ENCODE assay signal across 8 cellular contexts in genomic region chr1:1324084-1324523, GRCh38. TPM values are rescaled to one million over a fixed set of nuclear protein-coding genes. Genes with fewer than 3 reads are reported as not detected.
DNase-seq lines count a peak whose midpoint lies in the region; ATAC-seq, FAIRE-seq and TF ChIP-seq lines count a peak whose summit lies in the region.

No MANE protein-coding gene starts in this region.

- H3K9me2 ChIP-seq in GM23338 (ENCODE audit: insufficient read depth), result no peaks in the 10 kb centered on the region

- H3K27me3 ChIP-seq in DND-41 (ENCODE audit: insufficient read depth, low read length, poor library complexity), result no peaks in the 10 kb centered on the region
- no peaks in the 10 kb centered on the region for H3K27me3 ChIP-seq in GM23338 (ENCODE audit: insufficient read depth)
- no peaks in the 10 kb centered on the region for H3K27me3 ChIP-seq in Peyer's patch
- no peaks in the 10 kb centered on the region for H3K27me3 ChIP-seq in small intestine (ENCODE audit: control insufficient read depth in 2 of 2, insufficient read depth in 2 of 2, low read length in 2 of 2)

- H3K9me3 Mint-ChIP-seq in GM23338, result no peaks in the 10 kb centered on the region; the same call in 2 of the 3 replicates

- ATAC-seq in DND-41 (ENCODE audit: insufficient read depth, low read depth) (peak; percentile 47), GM23338 (peak; percentile 15), HG03097 (IDR thresholded peaks at IDR 0.05; ENCODE audit: low FRiP score, unreplicated experiment) (no peak)

- H3K4me2 ChIP-seq in DND-41 (ENCODE audit: insufficient read depth, low read length) (peak overlapping the region; percentile 100), GM23338 (peak overlapping the region; percentile 83)

- peak overlapping the region; percentile 91 for H3K9ac ChIP-seq in DND-41 (ENCODE audit: low read depth, low read length)

- DNase-seq in DND-41 (no peak), GM23338 (ENCODE audit: low spot score) (no peak), Peyer's patch (no peak), foreskin fibroblast (no peak), small intestine (no peak), NCI-H1436 (lab: John Stamatoyannopoulos, UW) (no peak), NCI-H2196 treated with DMSO at 0.1 percent for 48 hours (lab: John Stamatoyannopoulos, UW; ENCODE audit: unreplicated experiment) (no peak)

- FAIRE-seq in small intestine (lab: Jason Lieb, UNC), result no peak

- no peak overlapping the region for H3K27ac Mint-ChIP-seq in GM23338

- peaks cover 11% of the 10 kb centered on the region for H3K4me1 Mint-ChIP-seq in GM23338

- 0 out of 2 replicates have a peak, but pooled peaks cover 3% of the 10 kb centered on the region for H3F3A ChIP-seq in GM23338 (replicated peaks; ENCODE audit: low read depth)

- H3K4me1 ChIP-seq in DND-41 (ENCODE audit: insufficient read depth, low read length) (peaks cover 51% of the 10 kb centered on the region), GM23338 (ENCODE audit: insufficient read depth) (no peaks in the 10 kb centered on the region), Peyer's patch (peaks cover 0 to 43% (median 28%) of the 10 kb centered on the region in 4 donors), small intestine (ENCODE audit: control insufficient read depth in 2 of 2, insufficient read depth in 1 of 2, low read depth in 1 of 2, low read length in 1 of 2) (peaks cover 0 to 6% of the 10 kb centered on the region in 2 donors)

- H3K27ac ChIP-seq in DND-41 (ENCODE audit: low read length) (peak overlapping the region; percentile 74), GM23338 (ENCODE audit: low read depth) (no peak overlapping the region), Peyer's patch (peak overlapping the region; percentile 90 to 95 (median 91)), small intestine (ENCODE audit: low read depth in 1 of 2, low read length in 1 of 2) (peak overlapping the region; percentile 46 to 72)

- H3K36me3 Mint-ChIP-seq in GM23338 (ENCODE audit: low read depth), result peaks cover 20% of the 10 kb centered on the region

- peaks cover 71% of the 10 kb centered on the region for H4K20me1 ChIP-seq in DND-41 (ENCODE audit: insufficient read depth, low read length)
- peaks cover 5% of the 10 kb centered on the region; the same call in 1 of the 2 replicates for H4K20me1 ChIP-seq in GM23338 (replicated peaks; ENCODE audit: insufficient read depth)

- H3K79me2 ChIP-seq in DND-41 (ENCODE audit: insufficient read depth, low read length), result peaks cover 73% of the 10 kb centered on the region
- H3K79me2 ChIP-seq in GM23338 (replicated peaks; ENCODE audit: insufficient read depth), result peaks cover 50% of the 10 kb centered on the region

- WGBS in small intestine, 3 donors, result 1 to 2% (median 1%) methylated on average over 13 to 41 of the region's 41 CpGs

- H3K36me3 ChIP-seq in DND-41 (ENCODE audit: insufficient read depth, low read length), result peaks cover 56% of the 10 kb centered on the region
- no peaks in the 10 kb centered on the region for H3K36me3 ChIP-seq in GM23338 (ENCODE audit: insufficient read depth)
- H3K36me3 ChIP-seq in Peyer's patch, result peaks cover 0 to 42% (median 0%) of the 10 kb centered on the region in 3 donors
- peaks cover 3 to 4% of the 10 kb centered on the region in 2 donors for H3K36me3 ChIP-seq in small intestine (ENCODE audit: control insufficient read depth in 2 of 2, insufficient read depth in 2 of 2, low read length in 2 of 2)

- peak overlapping the region; percentile 80 for H2AFZ ChIP-seq in DND-41 (ENCODE audit: low read depth, low read length)
- no peak overlapping the region for H2AFZ ChIP-seq in GM23338

- TF ChIP-seq CTCF in DND-41 (IDR thresholded peaks at IDR 0.05; ENCODE audit: borderline replicate concordance, extremely low read depth, low read length, poor library complexity, severe bottlenecking), result no peak
- TF ChIP-seq CTCF in GM23338 (conservative IDR thresholded peaks at IDR 0.05; ENCODE audit: low read depth in 2 of 2), result no peak
- TF ChIP-seq CTCF in Peyer's patch (IDR thresholded peaks at IDR 0.05), result no peak
- no peak for TF ChIP-seq CTCF in foreskin fibroblast (IDR thresholded peaks at IDR 0.05; ENCODE audit: low read depth, low read length)

- peak overlapping the region; percentile 82; the same call in 2 of the 3 replicates for H3K4me3 Mint-ChIP-seq in GM23338

- H3K4me3 ChIP-seq in DND-41 (ENCODE audit: low read depth in 1 of 2, low read length in 2 of 2), result peak overlapping the region; percentile 76 to 99
- H3K4me3 ChIP-seq in GM23338, result peak overlapping the region; percentile 85
- peak overlapping the region; percentile 94 to 99 (median 98) for H3K4me3 ChIP-seq in Peyer's patch
- peak overlapping the region; percentile 71 to 92 for H3K4me3 ChIP-seq in foreskin fibroblast (ENCODE audit: low read depth in 1 of 2, low read length in 2 of 2)
- H3K4me3 ChIP-seq in small intestine (ENCODE audit: low read depth in 1 of 2, low read length in 2 of 2), result peak overlapping the region; percentile 78 to 84

- TF ChIP-seq POLR2A in Peyer's patch (IDR thresholded peaks at IDR 0.05), result no peak

- peaks cover 21% of the 10 kb centered on the region for H3K27me3 Mint-ChIP-seq in GM23338 (ENCODE audit: insufficient read depth, low read depth, poor library complexity)

- no peaks in the 10 kb centered on the region for H3K9me3 ChIP-seq in DND-41 (ENCODE audit: insufficient read depth, low read length, severe bottlenecking)
- no peaks in the 10 kb centered on the region for H3K9me3 ChIP-seq in Peyer's patch
- H3K9me3 ChIP-seq in small intestine (ENCODE audit: control insufficient read depth, low read depth), result no peaks in the 10 kb centered on the region

TF ChIP-seq in GM23338, 12 proteins besides CTCF, POLR2A, EP300 and RAD21 (continues in another document):
- TF ChIP-seq EZH2 (IDR thresholded peaks at IDR 0.05; ENCODE audit: low read depth, unreplicated experiment) (no peak), JUNB (IDR thresholded peaks at IDR 0.05; ENCODE audit: unreplicated experiment) (no peak), CREB1 (CRISPR knock-in tag; IDR thresholded peaks at IDR 0.05; ENCODE audit: low read depth) (no peak), ZNF114 (CRISPR knock-in tag; IDR thresholded peaks at IDR 0.05) (no peak), ZNF331 (CRISPR knock-in tag; IDR thresholded peaks at IDR 0.05; ENCODE audit: low read depth) (no peak), NANOG (IDR thresholded peaks at IDR 0.05; ENCODE audit: borderline replicate concordance) (no peak)
- TF ChIP-seq, protein P1, sequence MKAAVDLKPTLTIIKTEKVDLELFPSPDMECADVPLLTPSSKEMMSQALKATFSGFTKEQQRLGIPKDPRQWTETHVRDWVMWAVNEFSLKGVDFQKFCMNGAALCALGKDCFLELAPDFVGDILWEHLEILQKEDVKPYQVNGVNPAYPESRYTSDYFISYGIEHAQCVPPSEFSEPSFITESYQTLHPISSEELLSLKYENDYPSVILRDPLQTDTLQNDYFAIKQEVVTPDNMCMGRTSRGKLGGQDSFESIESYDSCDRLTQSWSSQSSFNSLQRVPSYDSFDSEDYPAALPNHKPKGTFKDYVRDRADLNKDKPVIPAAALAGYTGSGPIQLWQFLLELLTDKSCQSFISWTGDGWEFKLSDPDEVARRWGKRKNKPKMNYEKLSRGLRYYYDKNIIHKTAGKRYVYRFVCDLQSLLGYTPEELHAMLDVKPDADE (IDR thresholded peaks at IDR 0.05), result no peak
- TF ChIP-seq, protein P2, sequence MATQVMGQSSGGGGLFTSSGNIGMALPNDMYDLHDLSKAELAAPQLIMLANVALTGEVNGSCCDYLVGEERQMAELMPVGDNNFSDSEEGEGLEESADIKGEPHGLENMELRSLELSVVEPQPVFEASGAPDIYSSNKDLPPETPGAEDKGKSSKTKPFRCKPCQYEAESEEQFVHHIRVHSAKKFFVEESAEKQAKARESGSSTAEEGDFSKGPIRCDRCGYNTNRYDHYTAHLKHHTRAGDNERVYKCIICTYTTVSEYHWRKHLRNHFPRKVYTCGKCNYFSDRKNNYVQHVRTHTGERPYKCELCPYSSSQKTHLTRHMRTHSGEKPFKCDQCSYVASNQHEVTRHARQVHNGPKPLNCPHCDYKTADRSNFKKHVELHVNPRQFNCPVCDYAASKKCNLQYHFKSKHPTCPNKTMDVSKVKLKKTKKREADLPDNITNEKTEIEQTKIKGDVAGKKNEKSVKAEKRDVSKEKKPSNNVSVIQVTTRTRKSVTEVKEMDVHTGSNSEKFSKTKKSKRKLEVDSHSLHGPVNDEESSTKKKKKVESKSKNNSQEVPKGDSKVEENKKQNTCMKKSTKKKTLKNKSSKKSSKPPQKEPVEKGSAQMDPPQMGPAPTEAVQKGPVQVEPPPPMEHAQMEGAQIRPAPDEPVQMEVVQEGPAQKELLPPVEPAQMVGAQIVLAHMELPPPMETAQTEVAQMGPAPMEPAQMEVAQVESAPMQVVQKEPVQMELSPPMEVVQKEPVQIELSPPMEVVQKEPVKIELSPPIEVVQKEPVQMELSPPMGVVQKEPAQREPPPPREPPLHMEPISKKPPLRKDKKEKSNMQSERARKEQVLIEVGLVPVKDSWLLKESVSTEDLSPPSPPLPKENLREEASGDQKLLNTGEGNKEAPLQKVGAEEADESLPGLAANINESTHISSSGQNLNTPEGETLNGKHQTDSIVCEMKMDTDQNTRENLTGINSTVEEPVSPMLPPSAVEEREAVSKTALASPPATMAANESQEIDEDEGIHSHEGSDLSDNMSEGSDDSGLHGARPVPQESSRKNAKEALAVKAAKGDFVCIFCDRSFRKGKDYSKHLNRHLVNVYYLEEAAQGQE (IDR thresholded peaks at IDR 0.05; ENCODE audit: unreplicated experiment), result no peak

RNA-seq across cellular contexts. Expression of gene INTS11, which starts 0.4 kb away (rescaled TPM):
- total RNA-seq in GM23338 (2014; rRNA removed; shearing (Covaris generic)), result 140 and 161 TPM in 2 replicates
- polyA plus RNA-seq in GM23338 (2016; fragmentation: Nextera tagmentation; extraction: Ambion mirVana) (102 and 110 TPM in 2 replicates), small intestine (100 to 1,000 TPM in 2 of 3 donors, 10 to 100 TPM in 1; 94.9 to 331 (median 245) TPM)
- total RNA-seq in Peyer's patch, result 100 to 1,000 TPM; 146 to 359 (median 273) TPM

RNA-seq across cellular contexts. Expression of gene CPTP, which starts 0.5 kb away (rescaled TPM):
- total RNA-seq in GM23338 (2014; rRNA removed; shearing (Covaris generic)), result 12.9 and 13.5 TPM in 2 replicates
- 8.1 and 8.2 TPM in 2 replicates for polyA plus RNA-seq in GM23338 (2016; fragmentation: Nextera tagmentation; extraction: Ambion mirVana)
- total RNA-seq in Peyer's patch, result 10 to 100 TPM; 10.7 to 94.0 (median 84.6) TPM
- 10 to 100 TPM; 26.1 to 71.3 (median 64.0) TPM for polyA plus RNA-seq in small intestine

RNA-seq across cellular contexts. Expression of gene TAS1R3, which starts 7.0 kb away (rescaled TPM):
- total RNA-seq in GM23338 (2014; rRNA removed; shearing (Covaris generic)), result 0.14 TPM in 1 of 2 replicates, not detected in the other
- polyA plus RNA-seq in GM23338 (2016; fragmentation: Nextera tagmentation; extraction: Ambion mirVana) (0.12 TPM in 1 of 2 replicates, not detected in the other), small intestine (under 1 TPM; 0.33 to 0.81 (median 0.45) TPM)
- total RNA-seq in Peyer's patch, result 1 to 10 TPM; 2.1 to 5.8 (median 3.0) TPM

RNA-seq across cellular contexts. Expression of gene PUSL1, which starts 15.7 kb away (rescaled TPM):
- 49.9 and 55.8 TPM in 2 replicates for total RNA-seq in GM23338 (2014; rRNA removed; shearing (Covaris generic))
- 41.5 and 43.9 TPM in 2 replicates for polyA plus RNA-seq in GM23338 (2016; fragmentation: Nextera tagmentation; extraction: Ambion mirVana)
- 10 to 100 TPM; 12.4 to 38.9 (median 24.4) TPM for total RNA-seq in Peyer's patch
- 10 to 100 TPM; 16.8 to 22.7 (median 20.0) TPM for polyA plus RNA-seq in small intestine

RNA-seq across cellular contexts. Expression of gene ACAP3, which starts 16.4 kb away (rescaled TPM):
- total RNA-seq in GM23338 (2014; rRNA removed; shearing (Covaris generic)), result 27.7 and 31.9 TPM in 2 replicates
- 6.4 and 8.1 TPM in 2 replicates for polyA plus RNA-seq in GM23338 (2016; fragmentation: Nextera tagmentation; extraction: Ambion mirVana)
- total RNA-seq in Peyer's patch, result 100 to 1,000 TPM in 2 of 4 donors, 10 to 100 TPM in 2; 78.1 to 156 (median 110) TPM
- 10 to 100 TPM; 28.6 to 71.1 (median 50.0) TPM for polyA plus RNA-seq in small intestine
